ENCODE assay signal across 17 cellular contexts in genomic region chr3:14507757-14508504, GRCh38. TPM values are rescaled to one million over a fixed set of nuclear protein-coding genes. Genes with fewer than 3 reads are reported as not detected.
"Had no signal": no experiment of that assay in that cellular context is flagged by ENCODE, and none has a peak within 500 bp of the region (broad histone marks: within the 10 kb centered on the region; RNA-seq: fewer than 3 reads in every experiment).

No MANE protein-coding gene starts in this region.

- FAIRE-seq: TTC549 had no signal

- H3K4me3 ChIP-seq: gastroesophageal sphincter, heart left ventricle, left lung, psoas muscle, thoracic aorta, upper lobe of left lung had no signal

- H3K27ac Mint-ChIP-seq: activated CD8-positive, alpha-beta T cell treated with anti-CD3 and anti-CD28 coated beads, Interleukin-2, amount 10 ng/mL, durations not matched to agents 7 days and 5 days; dendritic cell treated with granulocyte-macrophage colony-stimulating factor and Interleukin-4, amounts not matched to agents 40 ng/mL and 50 ng/mL, for 4 days; stimulated activated memory B cell treated with anti-CD40 and anti-IgM and Interleukin-4, amounts not matched to agents 10 μg/mL and 1 μg/mL and 100 μg/mL, for 72 hours; T-helper 2 cell treated with Interferon-gamma antibody and Interleukin-4, amounts not matched to agents 5 μg/mL and 100 μg/mL, for 36 hours had no signal

- H3K27ac ChIP-seq: gastroesophageal sphincter, left lung, psoas muscle, spleen, thoracic aorta, upper lobe of left lung had no signal

- H3K4me3 Mint-ChIP-seq: activated CD8-positive, alpha-beta T cell treated with anti-CD3 and anti-CD28 coated beads, Interleukin-2, amount 10 ng/mL, durations not matched to agents 7 days and 5 days; activated T-cell treated with anti-CD3 and anti-CD28 coated beads, Interleukin-2, amount 50 U/mL, for 4 hours; dendritic cell treated with granulocyte-macrophage colony-stimulating factor and Interleukin-4, amounts not matched to agents 40 ng/mL and 50 ng/mL, for 4 days; stimulated activated memory B cell treated with anti-CD40 and anti-IgM and Interleukin-4, amounts not matched to agents 10 μg/mL and 1 μg/mL and 100 μg/mL, for 72 hours; T-helper 2 cell treated with Interferon-gamma antibody and Interleukin-4, amounts not matched to agents 5 μg/mL and 100 μg/mL, for 36 hours had no signal

- H3K36me3 ChIP-seq: gastroesophageal sphincter, left lung, spleen, thoracic aorta, upper lobe of left lung had no signal

- DNase-seq: amniotic stem cell, mammary epithelial cell had no signal

- H3K4me1 ChIP-seq: left lung had no signal

- H3K36me3 Mint-ChIP-seq: stimulated activated memory B cell treated with anti-CD40 and anti-IgM and Interleukin-4, amounts not matched to agents 10 μg/mL and 1 μg/mL and 100 μg/mL, for 72 hours had no signal

RNA-seq across cellular contexts. Expression of gene GRIP2, which starts 32.2 kb away (rescaled TPM):
- total RNA-seq: activated CD8-positive, alpha-beta T cell treated with anti-CD3 and anti-CD28 coated beads, Interleukin-2, amount 10 ng/mL, durations not matched to agents 7 days and 5 days; activated naive CD4-positive, alpha-beta T cell treated with anti-CD3 and anti-CD28 coated beads, Interleukin-2, amount 50 U/mL, for 72 hours; activated T-cell treated with anti-CD3 and anti-CD28 coated beads, Interleukin-2, amount 50 U/mL, for 4 hours; kidney epithelial cell had no signal
